In genomic region chr7:75040512-75040911, GRCh38 we compare ENCODE assay signal across 24 cellular contexts. TPM values are rescaled to one million over a fixed set of nuclear protein-coding genes. Genes with fewer than 3 reads are reported as not detected.
A peak's percentile ranks its signal among the peaks of the same experiment; 100 is the strongest.
DNase-seq lines count a peak whose midpoint lies in the region; ATAC-seq, FAIRE-seq and TF ChIP-seq lines count a peak whose summit lies in the region.
"Had no signal": no experiment of that assay in that cellular context is flagged by ENCODE, and none has a peak within 500 bp of the region (broad histone marks: within the 10 kb centered on the region; RNA-seq: fewer than 3 reads in every experiment).

No MANE protein-coding gene starts in this region.

- peaks cover 4% of the 10 kb centered on the region; the same call in 1 of the 2 replicates for H3F3A ChIP-seq in MM.1S (ENCODE audit: insufficient read depth, low read length)

- H3K9ac ChIP-seq in MM.1S (ENCODE audit: low read length), result no peak overlapping the region
- H3K9ac ChIP-seq: BLaER1 treated with 17β-estradiol and CSF1 and Interleukin-3, amounts not matched to agents 10 nM and 100 nM had no signal

- peak overlapping the region; percentile 57 for H3K4me3 Mint-ChIP-seq in glutamatergic neuron (ENCODE audit: unreplicated experiment)
- H3K4me3 Mint-ChIP-seq: CD4-positive, alpha-beta memory T cell; T-cell had no signal

- no peak for ATAC-seq in HG03280 (IDR thresholded peaks at IDR 0.05; ENCODE audit: unreplicated experiment)
- ATAC-seq: PC-3, T-cell had no signal

- no peaks in the 10 kb centered on the region for H4K20me1 ChIP-seq in MM.1S (ENCODE audit: insufficient read depth, low read length)

- TF ChIP-seq CTCF in GM10266 (IDR thresholded peaks at IDR 0.05; ENCODE audit: control insufficient read depth, insufficient read depth, low read depth, missing control alignments) (no peak), MM.1S (IDR thresholded peaks at IDR 0.05; ENCODE audit: low read length) (no peak), glutamatergic neuron (IDR thresholded peaks at IDR 0.05; ENCODE audit: partially characterized antibody, unreplicated experiment) (no peak)

- peak overlapping the region; percentile 27; the same call in 1 of the 2 replicates for H3K4me2 ChIP-seq in MM.1S (ENCODE audit: low read depth, low read length)
- H3K4me2 ChIP-seq: BLaER1 treated with 17β-estradiol and CSF1 and Interleukin-3, amounts not matched to agents 10 nM and 100 nM had no signal

- no peak overlapping the region for H2AFZ ChIP-seq in MM.1S (ENCODE audit: low read length)

- H3K36me3 ChIP-seq in MM.1S (replicated peaks; ENCODE audit: insufficient read depth, low read length), result no peaks in the 10 kb centered on the region

- DNase-seq in NCI-H2171 treated with DMSO at 0.1 percent for 48 hours (lab: John Stamatoyannopoulos, UW), result peak; percentile 12
- DNase-seq in NCI-H2171 (lab: John Stamatoyannopoulos, UW), result no peak
- DNase-seq in GM10266 (ENCODE audit: extremely low spot score), result peak; percentile 64
- peak; percentile 80 for DNase-seq in MM.1S
- no peak for DNase-seq in glutamatergic neuron
- no peak for DNase-seq in HTR-8/SVneo (ENCODE audit: insufficient read length, low spot score)
- DNase-seq in NCI-H748 treated with DMSO at 0.1 percent for 48 hours (lab: John Stamatoyannopoulos, UW), result no peak
- DNase-seq: 8988T; Caco-2; CD4-positive, alpha-beta memory T cell; DMS 273 treated with DMSO at 0.1 percent for 48 hours; DMS79 treated with DMSO at 0.1 percent for 48 hours; KBM-7; NCI-H1092 treated with DMSO at 0.1 percent for 48 hours; NCI-H1436 treated with DMSO at 0.1 percent for 48 hours; NCI-H1930; PC-3; SHP77 treated with DMSO at 0.1 percent for 48 hours; T-cell had no signal

- peaks cover 5% of the 10 kb centered on the region for H3K36me3 Mint-ChIP-seq in glutamatergic neuron (ENCODE audit: unreplicated experiment)

- peaks cover 7% of the 10 kb centered on the region for H3K9me3 Mint-ChIP-seq in glutamatergic neuron (ENCODE audit: unreplicated experiment)
- H3K9me3 Mint-ChIP-seq: CD4-positive, alpha-beta memory T cell; T-cell had no signal

- peaks cover 30% of the 10 kb centered on the region for H3K4me1 Mint-ChIP-seq in glutamatergic neuron (ENCODE audit: low read depth, unreplicated experiment)
- H3K4me1 Mint-ChIP-seq: T-cell had no signal

- no peaks in the 10 kb centered on the region for H3K9me3 ChIP-seq in MM.1S (replicated peaks; ENCODE audit: insufficient read depth, low read length)
- H3K9me3 ChIP-seq: BLaER1 treated with 17β-estradiol and CSF1 and Interleukin-3, amounts not matched to agents 10 nM and 100 nM; Caco-2 had no signal

- no peaks in the 10 kb centered on the region for H3K79me2 ChIP-seq in MM.1S (ENCODE audit: low read length)

- FAIRE-seq in HTR-8/SVneo (lab: Jason Lieb, UNC), result no peak
- FAIRE-seq: GM19239, H54 had no signal

- no peaks in the 10 kb centered on the region for H3K9me2 ChIP-seq in MM.1S (replicated peaks; ENCODE audit: insufficient read depth, low read length)

- no peaks in the 10 kb centered on the region for H3K27me3 ChIP-seq in MM.1S (replicated peaks; ENCODE audit: insufficient read depth, low read length)
- H3K27me3 ChIP-seq: BLaER1 treated with 17β-estradiol and CSF1 and Interleukin-3, amounts not matched to agents 10 nM and 100 nM had no signal

- peaks cover 15% of the 10 kb centered on the region; the same call in 1 of the 2 replicates for H3K4me1 ChIP-seq in MM.1S (ENCODE audit: low read length)
- H3K4me1 ChIP-seq: Caco-2 had no signal

- peak overlapping the region; percentile 97 for H3K27ac Mint-ChIP-seq in glutamatergic neuron (ENCODE audit: unreplicated experiment)
- H3K27ac Mint-ChIP-seq: T-cell had no signal

- no peak overlapping the region for H3K4me3 ChIP-seq in MM.1S (ENCODE audit: low read length)
- H3K4me3 ChIP-seq: BLaER1 treated with 17β-estradiol and CSF1 and Interleukin-3, amounts not matched to agents 10 nM and 100 nM; SK-N-MC had no signal

- H3K27me3 Mint-ChIP-seq in glutamatergic neuron (ENCODE audit: unreplicated experiment), result peaks cover 14% of the 10 kb centered on the region
- H3K27me3 Mint-ChIP-seq: CD4-positive, alpha-beta memory T cell; T-cell had no signal

- peak overlapping the region; percentile 47; the same call in 1 of the 2 replicates for H3K27ac ChIP-seq in MM.1S (ENCODE audit: low read length)
- H3K27ac ChIP-seq: BLaER1 treated with 17β-estradiol and CSF1 and Interleukin-3, amounts not matched to agents 10 nM and 100 nM; SK-N-MC had no signal

RNA-seq across cellular contexts. Expression of gene RCC1L, which starts 33.1 kb away (rescaled TPM):
- 28.9 TPM for total RNA-seq in glutamatergic neuron (ENCODE audit: unreplicated experiment)

RNA-seq across cellular contexts. Expression of gene GTF2IRD2B, which starts 51.9 kb away (rescaled TPM):
- 22.6 TPM for total RNA-seq in glutamatergic neuron (ENCODE audit: unreplicated experiment)

Comparison
In these comparisons a context has a peak if more than half of its experiments do, and no peak if none do; other contexts are left out.
1. DNase-seq: peak in NCI-H2171 treated with DMSO at 0.1 percent for 48 hours (single experiment), GM10266 (single experiment) and MM.1S (single experiment); none in NCI-H2171 (single experiment), glutamatergic neuron (single experiment), HTR-8/SVneo (single experiment) and NCI-H748 treated with DMSO at 0.1 percent for 48 hours (single experiment).